ENCODE assay signal across 1 cellular context in the genomic region with DNA sequence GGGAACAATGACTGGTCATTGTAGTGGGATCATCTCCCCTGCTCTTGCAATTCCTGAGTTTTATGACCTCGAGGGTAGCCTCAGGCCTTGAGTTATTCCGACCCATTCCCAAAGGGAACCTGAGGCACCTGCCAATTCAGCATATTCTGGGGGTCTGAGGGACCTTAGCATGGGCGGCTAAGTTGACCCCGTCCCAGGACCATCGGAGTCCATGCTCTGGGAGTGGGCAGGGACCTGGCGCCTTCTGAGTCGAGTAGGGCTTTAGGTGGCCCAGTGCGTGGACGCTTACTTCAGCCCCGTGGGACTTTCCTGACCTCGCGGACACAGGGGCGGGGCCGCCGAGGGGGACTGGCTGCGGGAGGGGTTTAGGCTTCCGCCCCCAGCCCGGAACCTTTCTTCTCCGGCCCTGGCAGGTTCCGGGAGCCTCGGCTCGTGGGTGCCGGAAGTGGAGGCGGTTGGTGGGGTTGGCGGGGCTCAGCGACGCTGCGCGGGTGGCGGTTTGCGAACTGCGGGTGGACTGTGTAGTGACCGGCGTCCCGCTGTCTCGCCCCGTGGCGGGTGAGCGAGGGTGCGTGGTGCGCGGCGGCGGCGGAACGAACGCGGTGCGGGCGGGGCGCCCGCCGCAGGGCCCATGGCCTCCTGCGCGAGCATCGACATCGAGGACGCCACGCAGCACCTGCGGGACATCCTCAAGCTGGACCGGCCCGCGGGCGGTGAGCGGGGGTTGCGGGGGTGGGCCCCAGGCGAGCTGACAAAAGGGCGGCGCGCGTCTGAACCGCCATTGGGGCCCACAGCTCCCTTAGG.
TF ChIP-seq lines count a peak whose summit lies in the region.

TSS of gene EDC4 (plus strand) at position 422 of the 804 bp plus-strand sequence. CDS start at position 632, 210 bp downstream.

TF ChIP-seq in K562, 482 proteins besides CTCF, POLR2A, EP300 and RAD21 (continued from another document and continues in another):
- TF ChIP-seq TCF7L2 (IDR thresholded peaks at IDR 0.05; ENCODE audit: low read depth, low read length) = no peak
- TF ChIP-seq MYBL2 (IDR thresholded peaks at IDR 0.05; ENCODE audit: low read depth) = no peak
- TF ChIP-seq MYBL2 (CRISPR knock-in tag; IDR thresholded peaks at IDR 0.05; ENCODE audit: borderline replicate concordance) = no peak
- no peak for TF ChIP-seq MTA1 (IDR thresholded peaks at IDR 0.05; ENCODE audit: borderline replicate concordance)
- TF ChIP-seq C11orf30 (IDR thresholded peaks at IDR 0.05; ENCODE audit: low read depth) = peak; percentile 90
- TF ChIP-seq BCL6 (CRISPR knock-in tag; IDR thresholded peaks at IDR 0.05) = no peak
- TF ChIP-seq USF2 (CRISPR knock-in tag; IDR thresholded peaks at IDR 0.05) = no peak
- TF ChIP-seq ZNF445 (CRISPR knock-in tag; IDR thresholded peaks at IDR 0.05; ENCODE audit: low read depth) = no peak; the same call in 1 of the 2 replicates
- TF ChIP-seq, protein P1, sequence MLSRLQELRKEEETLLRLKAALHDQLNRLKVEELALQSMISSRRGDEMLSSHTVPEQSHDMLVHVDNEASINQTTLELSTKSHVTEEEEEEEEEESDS (CRISPR knock-in tag; IDR thresholded peaks at IDR 0.05) = no peak
- no peak for TF ChIP-seq ZNF668 (CRISPR knock-in tag; IDR thresholded peaks at IDR 0.05)
- no peak for TF ChIP-seq MEIS2 (IDR thresholded peaks at IDR 0.05; ENCODE audit: partially characterized antibody)
- no peak for TF ChIP-seq CHAMP1 (IDR thresholded peaks at IDR 0.05)
- TF ChIP-seq MTA3 (IDR thresholded peaks at IDR 0.05; ENCODE audit: borderline replicate concordance) = peak; percentile 76; the same call in 1 of the 2 replicates
- peak; percentile 52; the same call in 1 of the 2 replicates for TF ChIP-seq ZNF12 (CRISPR knock-in tag; IDR thresholded peaks at IDR 0.05)
- TF ChIP-seq KAT7 (CRISPR knock-in tag; IDR thresholded peaks at IDR 0.05; ENCODE audit: borderline replicate concordance) = peak; percentile 96
- TF ChIP-seq, protein P2, sequence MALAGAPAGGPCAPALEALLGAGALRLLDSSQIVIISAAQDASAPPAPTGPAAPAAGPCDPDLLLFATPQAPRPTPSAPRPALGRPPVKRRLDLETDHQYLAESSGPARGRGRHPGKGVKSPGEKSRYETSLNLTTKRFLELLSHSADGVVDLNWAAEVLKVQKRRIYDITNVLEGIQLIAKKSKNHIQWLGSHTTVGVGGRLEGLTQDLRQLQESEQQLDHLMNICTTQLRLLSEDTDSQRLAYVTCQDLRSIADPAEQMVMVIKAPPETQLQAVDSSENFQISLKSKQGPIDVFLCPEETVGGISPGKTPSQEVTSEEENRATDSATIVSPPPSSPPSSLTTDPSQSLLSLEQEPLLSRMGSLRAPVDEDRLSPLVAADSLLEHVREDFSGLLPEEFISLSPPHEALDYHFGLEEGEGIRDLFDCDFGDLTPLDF (CRISPR knock-in tag; IDR thresholded peaks at IDR 0.05) = no peak; the same call in 1 of the 2 replicates
- no peak for TF ChIP-seq ZNF280A (IDR thresholded peaks at IDR 0.05; ENCODE audit: low read depth, partially characterized antibody)
- no peak for TF ChIP-seq GTF3C2 (IDR thresholded peaks at IDR 0.05; ENCODE audit: borderline replicate concordance, extremely low read depth, insufficient read length)
- TF ChIP-seq MCM7 (IDR thresholded peaks at IDR 0.05) = no peak
- TF ChIP-seq PML (IDR thresholded peaks at IDR 0.05; ENCODE audit: low read length) = peak; percentile 56; the same call in 1 of the 2 replicates
- TF ChIP-seq, protein P3, sequence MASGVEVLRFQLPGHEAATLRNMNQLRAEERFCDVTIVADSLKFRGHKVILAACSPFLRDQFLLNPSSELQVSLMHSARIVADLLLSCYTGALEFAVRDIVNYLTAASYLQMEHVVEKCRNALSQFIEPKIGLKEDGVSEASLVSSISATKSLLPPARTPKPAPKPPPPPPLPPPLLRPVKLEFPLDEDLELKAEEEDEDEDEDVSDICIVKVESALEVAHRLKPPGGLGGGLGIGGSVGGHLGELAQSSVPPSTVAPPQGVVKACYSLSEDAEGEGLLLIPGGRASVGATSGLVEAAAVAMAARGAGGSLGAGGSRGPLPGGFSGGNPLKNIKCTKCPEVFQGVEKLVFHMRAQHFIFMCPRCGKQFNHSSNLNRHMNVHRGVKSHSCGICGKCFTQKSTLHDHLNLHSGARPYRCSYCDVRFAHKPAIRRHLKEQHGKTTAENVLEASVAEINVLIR (CRISPR knock-in tag; IDR thresholded peaks at IDR 0.05) = no peak
- TF ChIP-seq TCF15 (CRISPR knock-in tag; IDR thresholded peaks at IDR 0.05) = 0 out of 2 replicates have a peak, but pooled peaks have one; percentile 20
- TF ChIP-seq POLR2AphosphoS5 (IDR thresholded peaks at IDR 0.05; ENCODE audit: control insufficient read depth, insufficient read depth, low read depth, low read length) = peak; percentile 85; the same call in 1 of the 2 replicates
- TF ChIP-seq, protein P4, sequence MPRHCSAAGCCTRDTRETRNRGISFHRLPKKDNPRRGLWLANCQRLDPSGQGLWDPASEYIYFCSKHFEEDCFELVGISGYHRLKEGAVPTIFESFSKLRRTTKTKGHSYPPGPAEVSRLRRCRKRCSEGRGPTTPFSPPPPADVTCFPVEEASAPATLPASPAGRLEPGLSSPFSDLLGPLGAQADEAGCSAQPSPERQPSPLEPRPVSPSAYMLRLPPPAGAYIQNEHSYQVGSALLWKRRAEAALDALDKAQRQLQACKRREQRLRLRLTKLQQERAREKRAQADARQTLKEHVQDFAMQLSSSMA (CRISPR knock-in tag; IDR thresholded peaks at IDR 0.05) = peak; percentile 94
- TF ChIP-seq, protein P5, sequence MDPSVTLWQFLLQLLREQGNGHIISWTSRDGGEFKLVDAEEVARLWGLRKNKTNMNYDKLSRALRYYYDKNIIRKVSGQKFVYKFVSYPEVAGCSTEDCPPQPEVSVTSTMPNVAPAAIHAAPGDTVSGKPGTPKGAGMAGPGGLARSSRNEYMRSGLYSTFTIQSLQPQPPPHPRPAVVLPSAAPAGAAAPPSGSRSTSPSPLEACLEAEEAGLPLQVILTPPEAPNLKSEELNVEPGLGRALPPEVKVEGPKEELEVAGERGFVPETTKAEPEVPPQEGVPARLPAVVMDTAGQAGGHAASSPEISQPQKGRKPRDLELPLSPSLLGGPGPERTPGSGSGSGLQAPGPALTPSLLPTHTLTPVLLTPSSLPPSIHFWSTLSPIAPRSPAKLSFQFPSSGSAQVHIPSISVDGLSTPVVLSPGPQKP (CRISPR knock-in tag; IDR thresholded peaks at IDR 0.05) = no peak
- TF ChIP-seq ELK3 (CRISPR knock-in tag; IDR thresholded peaks at IDR 0.05) = no peak; the same call in 1 of the 2 replicates
- TF ChIP-seq ARHGAP35 (IDR thresholded peaks at IDR 0.05; ENCODE audit: partially characterized antibody) = no peak
- no peak for TF ChIP-seq ZNF583 (CRISPR knock-in tag; IDR thresholded peaks at IDR 0.05)
- TF ChIP-seq NFRKB (IDR thresholded peaks at IDR 0.05; ENCODE audit: low read depth) = 0 out of 2 replicates have a peak, but pooled peaks have one; percentile 26
- TF ChIP-seq POLR2B (IDR thresholded peaks at IDR 0.05; ENCODE audit: low read depth, partially characterized antibody) = peak; percentile 51
- peak; percentile 92 for TF ChIP-seq CXXC5 (CRISPR knock-in tag; IDR thresholded peaks at IDR 0.05)
- TF ChIP-seq, protein P6, sequence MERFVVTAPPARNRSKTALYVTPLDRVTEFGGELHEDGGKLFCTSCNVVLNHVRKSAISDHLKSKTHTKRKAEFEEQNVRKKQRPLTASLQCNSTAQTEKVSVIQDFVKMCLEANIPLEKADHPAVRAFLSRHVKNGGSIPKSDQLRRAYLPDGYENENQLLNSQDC (CRISPR knock-in tag; IDR thresholded peaks at IDR 0.05) = peak; percentile 90; the same call in 1 of the 2 replicates
- TF ChIP-seq MIER1 (IDR thresholded peaks at IDR 0.05; ENCODE audit: low read depth) = no peak
